ENCODE assay signal across 1 cellular context in the genomic region with DNA sequence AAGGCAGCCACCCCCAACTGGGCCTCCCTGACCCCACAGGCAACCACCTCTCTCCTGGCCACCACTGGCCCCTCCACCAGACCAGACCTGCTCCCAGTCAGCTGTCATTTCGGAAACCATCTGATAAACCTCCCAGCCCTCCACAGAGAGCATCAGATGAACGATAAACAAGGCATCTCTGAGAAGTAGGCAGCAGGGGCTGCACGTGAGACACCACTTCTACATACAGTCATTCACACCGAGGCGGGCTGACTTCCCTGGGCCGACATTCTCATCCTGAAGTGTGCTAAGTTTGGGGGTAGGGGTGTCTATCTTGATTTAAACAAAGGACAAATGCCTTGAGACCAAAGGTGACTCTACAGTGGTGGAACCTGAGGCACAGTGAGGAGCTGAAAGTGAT.
TF ChIP-seq lines count a peak whose summit lies in the region.

No MANE protein-coding gene starts in this region.

TF ChIP-seq in IMR-90, 13 proteins besides CTCF, POLR2A, EP300 and RAD21:
- TF ChIP-seq FOS (IDR thresholded peaks at IDR 0.05; ENCODE audit: low read depth, low read length) (no peak), MXI1 (IDR thresholded peaks at IDR 0.05; ENCODE audit: borderline replicate concordance, low read depth, low read length) (no peak), CEBPB (IDR thresholded peaks at IDR 0.05; ENCODE audit: low read depth, low read length) (no peak), MAZ (IDR thresholded peaks at IDR 0.05; ENCODE audit: borderline replicate concordance, low read depth, low read length) (no peak), RCOR1 (IDR thresholded peaks at IDR 0.05; ENCODE audit: insufficient replicate concordance, low read length) (no peak), NFE2L2 (IDR thresholded peaks at IDR 0.05; ENCODE audit: low read depth, low read length) (no peak), MAFK (IDR thresholded peaks at IDR 0.05; ENCODE audit: low read depth, low read length) (no peak), CHD1 (IDR thresholded peaks at IDR 0.05; ENCODE audit: low read depth, low read length) (no peak), RFX5 (IDR thresholded peaks at IDR 0.05; ENCODE audit: low read depth, low read length) (no peak), SMC3 (IDR thresholded peaks at IDR 0.05; ENCODE audit: low read depth, low read length) (no peak), BHLHE40 (IDR thresholded peaks at IDR 0.05; ENCODE audit: low read depth, low read length) (no peak)
- TF ChIP-seq, protein P1, sequence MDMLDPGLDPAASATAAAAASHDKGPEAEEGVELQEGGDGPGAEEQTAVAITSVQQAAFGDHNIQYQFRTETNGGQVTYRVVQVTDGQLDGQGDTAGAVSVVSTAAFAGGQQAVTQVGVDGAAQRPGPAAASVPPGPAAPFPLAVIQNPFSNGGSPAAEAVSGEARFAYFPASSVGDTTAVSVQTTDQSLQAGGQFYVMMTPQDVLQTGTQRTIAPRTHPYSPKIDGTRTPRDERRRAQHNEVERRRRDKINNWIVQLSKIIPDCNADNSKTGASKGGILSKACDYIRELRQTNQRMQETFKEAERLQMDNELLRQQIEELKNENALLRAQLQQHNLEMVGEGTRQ (IDR thresholded peaks at IDR 0.05; ENCODE audit: low read depth, low read length): no peak
- TF ChIP-seq, protein P2, sequence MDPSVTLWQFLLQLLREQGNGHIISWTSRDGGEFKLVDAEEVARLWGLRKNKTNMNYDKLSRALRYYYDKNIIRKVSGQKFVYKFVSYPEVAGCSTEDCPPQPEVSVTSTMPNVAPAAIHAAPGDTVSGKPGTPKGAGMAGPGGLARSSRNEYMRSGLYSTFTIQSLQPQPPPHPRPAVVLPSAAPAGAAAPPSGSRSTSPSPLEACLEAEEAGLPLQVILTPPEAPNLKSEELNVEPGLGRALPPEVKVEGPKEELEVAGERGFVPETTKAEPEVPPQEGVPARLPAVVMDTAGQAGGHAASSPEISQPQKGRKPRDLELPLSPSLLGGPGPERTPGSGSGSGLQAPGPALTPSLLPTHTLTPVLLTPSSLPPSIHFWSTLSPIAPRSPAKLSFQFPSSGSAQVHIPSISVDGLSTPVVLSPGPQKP (IDR thresholded peaks at IDR 0.05; ENCODE audit: borderline replicate concordance, low read depth, low read length): no peak
